21 cellular contexts compared by ENCODE assay signal in the genomic region with DNA sequence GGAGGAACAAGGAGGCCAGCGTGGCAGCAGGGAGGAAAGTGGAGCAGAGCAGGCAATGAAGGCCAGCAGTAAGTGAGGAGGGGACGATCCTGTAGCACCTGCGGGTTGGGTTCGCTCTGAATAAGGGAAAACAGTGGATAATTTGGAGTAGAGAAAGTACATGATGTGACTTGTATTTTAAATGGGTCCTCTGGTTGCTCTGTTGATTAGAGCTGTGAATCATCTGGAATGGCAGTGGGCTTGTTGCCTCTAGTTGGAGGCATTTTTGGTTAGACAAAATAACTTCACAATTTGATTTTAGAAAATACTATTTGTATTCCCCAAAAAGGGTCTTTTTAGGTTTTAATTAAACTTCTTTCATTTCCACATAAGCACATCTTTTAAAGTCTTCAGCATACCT.
"Had no signal": no experiment of that assay in that cellular context is flagged by ENCODE, and none has a peak within 500 bp of the region (broad histone marks: within the 10 kb centered on the region; RNA-seq: fewer than 3 reads in every experiment).

No MANE protein-coding gene starts in this region.

- DNase-seq: activated CD4-positive, alpha-beta memory T cell treated with anti-CD3 and anti-CD28 coated beads for 36 hours; activated CD4-positive, alpha-beta T cell treated with anti-CD3 and anti-CD28 coated beads, Interleukin-2, amount 10 ng/mL, durations not matched to agents 7 days and 5 days; activated CD4-positive, CD25-positive, alpha-beta regulatory T cell; activated CD8-positive, alpha-beta memory T cell treated with anti-CD3 and anti-CD28 coated beads for 24 hours; activated effector memory CD4-positive, alpha-beta T cell treated with anti-CD3 and anti-CD28 coated beads, Interleukin-2, amount 50 U/mL, for 16 hours; activated naive CD4-positive, alpha-beta T cell treated with Interleukin-2 at 50 U/mL for 16 hours; activated T-cell treated with anti-CD3 and anti-CD28 coated beads, Interleukin-2, amount 50 U/mL, for 4 hours; amygdala; Karpas-422; NCI-H1105 treated with DMSO at 0.1 percent for 48 hours; NCI-H1436 treated with DMSO at 0.1 percent for 48 hours; NCI-H187 treated with DMSO at 0.1 percent for 48 hours; NCI-H2081 treated with DMSO at 0.1 percent for 48 hours; NCI-H446; NCI-H524; PC-3; SHP77 treated with DMSO at 0.1 percent for 48 hours had no signal

- ATAC-seq: activated naive CD4-positive, alpha-beta T cell treated with anti-CD3 and anti-CD28 coated beads, Interleukin-2, amount 50 U/mL, for 72 hours; activated T-cell treated with anti-CD3 and anti-CD28 coated beads, Interleukin-2, amount 50 U/mL, for 4 hours; PC-3 had no signal

- H3K36me3 ChIP-seq: cardiac muscle cell had no signal

- H3K4me3 ChIP-seq: cardiac muscle cell had no signal

- FAIRE-seq: astrocyte, RCC 7860 had no signal

- H3K27me3 ChIP-seq: cardiac muscle cell had no signal

- H3K27ac ChIP-seq: cardiac muscle cell had no signal
